13 cellular contexts compared by ENCODE assay signal in the genomic region with DNA sequence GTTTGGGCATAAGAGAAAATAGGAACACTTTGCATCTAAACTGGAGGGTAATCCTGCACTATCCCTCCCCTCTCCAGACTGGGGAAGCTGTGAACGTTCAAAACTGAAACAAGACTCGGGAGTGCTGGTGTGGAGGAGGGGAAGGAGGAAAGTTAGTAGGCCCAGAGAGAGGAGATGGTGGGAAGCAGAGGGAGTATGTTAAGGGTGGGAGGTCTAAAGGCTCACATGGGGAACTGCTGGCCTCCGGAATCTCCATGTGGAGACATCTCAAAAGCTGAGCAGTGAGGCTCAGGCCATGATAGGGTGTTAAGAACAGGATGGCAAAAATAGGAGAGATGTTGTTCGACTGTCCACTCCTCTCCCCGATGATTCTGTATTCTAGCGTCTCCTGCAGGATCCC. TPM values are rescaled to one million over a fixed set of nuclear protein-coding genes. Genes with fewer than 3 reads are reported as not detected.
A peak's percentile ranks its signal among the peaks of the same experiment; 100 is the strongest.
DNase-seq lines count a peak whose midpoint lies in the region; ATAC-seq and TF ChIP-seq lines count a peak whose summit lies in the region.
"Had no signal": no experiment of that assay in that cellular context is flagged by ENCODE, and none has a peak within 500 bp of the region (broad histone marks: within the 10 kb centered on the region; RNA-seq: fewer than 3 reads in every experiment).

No MANE protein-coding gene starts in this region.

- H3T11ph ChIP-seq in H9 (ENCODE audit: low read length): no peak overlapping the region

- H3K27me3 ChIP-seq in H9 (ENCODE audit: insufficient read depth, low read length) (no peaks in the 10 kb centered on the region), OCI-LY3 (ENCODE audit: low read depth, low read length) (no peaks in the 10 kb centered on the region), psoas muscle (ENCODE audit: insufficient read depth in 3 of 3, low read length in 2 of 3) (no peaks in the 10 kb centered on the region), colonic mucosa (no peaks in the 10 kb centered on the region)
- H3K27me3 ChIP-seq: BE2C had no signal

- H3K27ac Mint-ChIP-seq in H9: peak overlapping the region in 1 of 3 experiments; percentile 75; a peak in 2 of 7 replicates
- H3K27ac Mint-ChIP-seq: CD4-positive, CD25-positive, alpha-beta regulatory T cell; HFFc6 had no signal

- no peak overlapping the region for H4K5ac ChIP-seq in H9 (ENCODE audit: insufficient read length, low read depth, low read length)

- H3K4ac ChIP-seq in H9 (ENCODE audit: low read depth, low read length): no peak overlapping the region

- no peak overlapping the region for H3K18ac ChIP-seq in H9 (ENCODE audit: insufficient read length, low read depth, low read length)

- no peak overlapping the region for H3K4me3 Mint-ChIP-seq in H9
- H3K4me3 Mint-ChIP-seq: CD4-positive, CD25-positive, alpha-beta regulatory T cell; HFFc6 had no signal

- H4K20me1 ChIP-seq in H9 (ENCODE audit: control insufficient read depth, insufficient read depth, insufficient read length) (no peaks in the 10 kb centered on the region), OCI-LY3 (ENCODE audit: insufficient read depth, low read length) (no peaks in the 10 kb centered on the region)

- H3K79me2 ChIP-seq in H9 (ENCODE audit: insufficient read depth, low read length): peaks cover 59% of the 10 kb centered on the region; the same call in 1 of the 2 replicates
- no peaks in the 10 kb centered on the region for H3K79me2 ChIP-seq in OCI-LY3 (ENCODE audit: low read length)

- H3K4me3 ChIP-seq in OCI-LY3 (ENCODE audit: low read length) (no peak overlapping the region), psoas muscle (no peak overlapping the region), colonic mucosa (no peak overlapping the region)

- H3K9me3 Mint-ChIP-seq in H9: no peaks in the 10 kb centered on the region
- H3K9me3 Mint-ChIP-seq: CD4-positive, CD25-positive, alpha-beta regulatory T cell; HFFc6 had no signal

- H3K14ac ChIP-seq in H9 (ENCODE audit: insufficient read depth, low read length): no peak overlapping the region

- H2BK12ac ChIP-seq in H9 (ENCODE audit: insufficient read length, low read depth, low read length): no peak overlapping the region

- H3K4me1 ChIP-seq in H9 (ENCODE audit: insufficient read depth, low read length) (peaks cover 13% of the 10 kb centered on the region; the same call in 1 of the 2 replicates), OCI-LY3 (ENCODE audit: low read length) (no peaks in the 10 kb centered on the region), psoas muscle (no peaks in the 10 kb centered on the region), colonic mucosa (no peaks in the 10 kb centered on the region)
- H3K4me1 ChIP-seq: BE2C, Caco-2 had no signal

- no peak overlapping the region for H2BK20ac ChIP-seq in H9 (ENCODE audit: low read depth, low read length, poor library complexity, severe bottlenecking)

- H3K9ac ChIP-seq in H9 (ENCODE audit: extremely low read depth, insufficient read length, low read length) (no peak overlapping the region), OCI-LY3 (ENCODE audit: low read length) (no peak overlapping the region), colonic mucosa (ENCODE audit: low read depth in 2 of 2, low read length in 2 of 2) (no peak overlapping the region)

- H3K9me3 ChIP-seq in H9 (ENCODE audit: control insufficient read depth, low read depth, low read length) (no peaks in the 10 kb centered on the region), OCI-LY3 (ENCODE audit: insufficient read depth, low read length) (no peaks in the 10 kb centered on the region), psoas muscle (no peaks in the 10 kb centered on the region), colonic mucosa (no peaks in the 10 kb centered on the region)
- H3K9me3 ChIP-seq: BE2C, Caco-2 had no signal

- H3K27me3 Mint-ChIP-seq in H9 (ENCODE audit: low read depth): no peaks in the 10 kb centered on the region

- H3K4me1 Mint-ChIP-seq in H9: peaks cover 54 to 56% of the 10 kb centered on the region in 2 experiments
- H3K4me1 Mint-ChIP-seq: CD4-positive, CD25-positive, alpha-beta regulatory T cell had no signal

- no peak overlapping the region for H2AK5ac ChIP-seq in H9 (ENCODE audit: insufficient read length, low read length)

- H3K56ac ChIP-seq in H9 (ENCODE audit: insufficient read length, low read depth, low read length): no peak overlapping the region

- intact Hi-C loops in psoas muscle (cut with DNase I): no loop called here
- intact Hi-C loops in colonic mucosa (cut with DNase I): no loop called here

- no peak overlapping the region for H2BK120ac ChIP-seq in H9 (ENCODE audit: low read depth, low read length, poor library complexity, severe bottlenecking)

- H2BK15ac ChIP-seq in H9 (ENCODE audit: low read depth, low read length): no peak overlapping the region

- peaks cover 0 to 3% (median 2%) of the 10 kb centered on the region in 3 experiments; a peak in 2 of 7 replicates for H3K36me3 Mint-ChIP-seq in H9 (ENCODE audit: insufficient read depth in 1 of 3, low read depth in 3 of 3)
- H3K36me3 Mint-ChIP-seq: CD4-positive, CD25-positive, alpha-beta regulatory T cell had no signal

- H3K4me2 ChIP-seq in H9 (ENCODE audit: insufficient read depth, insufficient read length, low read length): no peak overlapping the region
- H3K4me2 ChIP-seq in OCI-LY3 (ENCODE audit: low read length): no peak overlapping the region

- DNase-seq in H9: peak; percentile 6
- DNase-seq in ecto neural progenitor cell (ENCODE audit: low spot score): peak; percentile 13
- no peak for DNase-seq in psoas muscle
- no peak for DNase-seq in colonic mucosa
- DNase-seq: ACHN; BE2C; C1 segment of cervical spinal cord; Caco-2; CD4-positive, CD25-positive, alpha-beta regulatory T cell; HCEC 1CT; HFFc6 had no signal

- H2BK5ac ChIP-seq in H9 (ENCODE audit: insufficient read length, low read length): no peak overlapping the region

- H4K8ac ChIP-seq in H9 (replicated peaks; ENCODE audit: insufficient read length, low read depth, low read length): no peak overlapping the region

- TF ChIP-seq CTCF in H9 (conservative IDR thresholded peaks at IDR 0.05) (no peak), OCI-LY3 (IDR thresholded peaks at IDR 0.05; ENCODE audit: low read depth, low read length) (no peak), psoas muscle (IDR thresholded peaks at IDR 0.05) (no peak), colonic mucosa (IDR thresholded peaks at IDR 0.05) (no peak)

- no peak overlapping the region for H3K23ac ChIP-seq in H9 (ENCODE audit: insufficient read length, low read depth, low read length)

- no peak for ATAC-seq in psoas muscle
- no peak for ATAC-seq in HG03460 (IDR thresholded peaks at IDR 0.05; ENCODE audit: unreplicated experiment)

- H4K91ac ChIP-seq in H9 (ENCODE audit: insufficient read length, low read depth, low read length): no peak overlapping the region

- H3K79me1 ChIP-seq in H9 (ENCODE audit: insufficient read depth, low read depth, low read length, poor library complexity, severe bottlenecking): peaks cover 23% of the 10 kb centered on the region

- H3K36me3 ChIP-seq in OCI-LY3 (replicated peaks; ENCODE audit: low read depth, low read length): no peaks in the 10 kb centered on the region
- H3K36me3 ChIP-seq in psoas muscle (ENCODE audit: insufficient read depth in 1 of 2, low read depth in 1 of 2): no peaks in the 10 kb centered on the region
- H3K36me3 ChIP-seq in colonic mucosa: no peaks in the 10 kb centered on the region
- H3K36me3 ChIP-seq: BE2C had no signal

- H3K27ac ChIP-seq in H9 (ENCODE audit: insufficient read length, low read depth, low read length): no peak overlapping the region
- H3K27ac ChIP-seq in OCI-LY3 (ENCODE audit: low read length): no peak overlapping the region
- no peak overlapping the region for H3K27ac ChIP-seq in psoas muscle
- H3K27ac ChIP-seq in colonic mucosa: no peak overlapping the region

- no CpG with 5 or more reads among the region's 6 CpGs for WGBS in H9 (ENCODE audit: extremely low coverage, insufficient read length, low lambda C conversion rate)
- 64 to 68% (median 68%) methylated on average over 6 of the region's 6 CpGs for WGBS in psoas muscle, 3 donors

- no peak overlapping the region for H2AFZ ChIP-seq in H9 (ENCODE audit: low read length)
- H2AFZ ChIP-seq in OCI-LY3 (ENCODE audit: low read depth, low read length): peak overlapping the region; percentile 30; the same call in 1 of the 2 replicates

- no peaks in the 10 kb centered on the region for H3K23me2 ChIP-seq in H9 (ENCODE audit: insufficient read length, low read depth, low read length, poor library complexity, severe bottlenecking)

RNA-seq across cellular contexts. Expression of gene ADD2, which starts 47.9 kb away (rescaled TPM):
- total RNA-seq in H9 (2021) (124 TPM in 2 replicates), psoas muscle (1 to 10 TPM in 2 of 4 donors, under 1 TPM in 2; 0.85 to 2.6 (median 1.4) TPM), colonic mucosa (1 to 10 TPM in 1 of 2 donors, under 1 TPM in 1; 0.79 to 1.1 TPM)
- polyA plus RNA-seq in psoas muscle: under 1 TPM; 0.09 to 0.79 (median 0.22) TPM
- total RNA-seq: Caco-2, HFFc6 had no signal

Comparison
In these comparisons a context has a peak if more than half of its experiments do, and no peak if none do; other contexts are left out.
1. DNase-seq: peak in H9 (single experiment) and ecto neural progenitor cell (single experiment); none in psoas muscle (0 of 2) and colonic mucosa (single experiment).
2. RNA of gene ADD2, which starts 47.9 kb away (total RNA-seq): 124 TPM in H9; 0.85 to 2.6 TPM in psoas muscle and 0.79 to 1.1 TPM in colonic mucosa; every median in the first group is over 10 times any median in the second.